34 cellular contexts compared by ENCODE assay signal in the genomic region with DNA sequence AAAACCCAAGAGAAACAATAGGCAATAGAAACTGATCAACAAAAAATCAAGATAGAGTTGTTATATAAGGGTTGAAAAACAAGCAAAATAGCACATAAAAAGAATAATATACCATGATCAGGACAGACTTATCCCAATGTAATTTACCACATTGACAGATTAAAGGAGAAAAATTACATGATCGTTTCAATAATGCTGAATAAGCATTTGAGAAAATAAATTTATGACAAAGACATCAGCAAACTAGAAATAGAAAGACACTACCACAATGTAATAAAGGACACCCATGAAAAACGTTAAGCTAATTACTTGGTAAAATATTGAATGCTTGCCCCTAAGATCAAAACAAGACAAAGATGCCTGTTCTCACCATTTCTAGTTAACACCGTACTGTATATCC.
"Had no signal": no experiment of that assay in that cellular context is flagged by ENCODE, and none has a peak within 500 bp of the region (broad histone marks: within the 10 kb centered on the region; RNA-seq: fewer than 3 reads in every experiment).

No MANE protein-coding gene starts in this region.

- FAIRE-seq: endometrium, frontal cortex had no signal

- H3K36me3 ChIP-seq: adrenal gland, breast epithelium, cardiac muscle cell, colonic mucosa had no signal

- H3K27me3 ChIP-seq: cardiac muscle cell, colonic mucosa had no signal

- H3K4me3 Mint-ChIP-seq: activated CD4-positive, alpha-beta memory T cell treated with anti-CD3 and anti-CD28 coated beads for 36 hours; activated CD4-positive, alpha-beta T cell treated with anti-CD3 and anti-CD28 coated beads for 36 hours; activated CD4-positive, alpha-beta T cell treated with anti-CD3 and anti-CD28 coated beads, Interleukin-2, amount 10 ng/mL, durations not matched to agents 24 days and 14 days; activated CD8-positive, alpha-beta memory T cell treated with anti-CD3 and anti-CD28 coated beads, Interleukin-2, amount 10 ng/mL, durations not matched to agents 7 days and 5 days; activated CD8-positive, alpha-beta T cell treated with anti-CD3 and anti-CD28 coated beads, Interleukin-2, amount 10 ng/mL, durations not matched to agents 7 days and 5 days; activated naive CD4-positive, alpha-beta T cell treated with anti-CD3 and anti-CD28 coated beads for 36 hours; activated naive CD4-positive, alpha-beta T cell treated with anti-CD3 and anti-CD28 coated beads, Interleukin-2, amount 50 U/mL, for 24 hours; activated naive CD8-positive, alpha-beta T cell treated with anti-CD3 and anti-CD28 coated beads for 36 hours; activated naive CD8-positive, alpha-beta T cell treated with anti-CD3 and anti-CD28 coated beads, Interleukin-2, amount 50 U/mL, for 24 hours; activated T-helper 1 cell treated with anti-CD3 and anti-CD28 coated beads, Interleukin-12 subunit alpha, Interleukin-12 subunit beta, Interleukin-2, Interleukin-4 antibody, amounts not matched to agents 30 ng/mL and 10 ng/mL and 1 ng/mL, durations not matched to agents 14 hours and 24 hours and 36 hours; brain; T-helper 17 cell; T-helper 2 cell treated with Interferon-gamma antibody and Interleukin-4, amounts not matched to agents 5 μg/mL and 100 μg/mL, for 36 hours had no signal

- ATAC-seq: activated CD4-positive, alpha-beta T cell treated with anti-CD3 and anti-CD28 coated beads for 36 hours; activated CD8-positive, alpha-beta memory T cell treated with anti-CD3 and anti-CD28 coated beads, Interleukin-2, amount 10 ng/mL, durations not matched to agents 7 days and 5 days; activated CD8-positive, alpha-beta T cell treated with anti-CD3 and anti-CD28 coated beads, Interleukin-2, amount 10 ng/mL, durations not matched to agents 7 days and 5 days; activated naive CD8-positive, alpha-beta T cell treated with anti-CD3 and anti-CD28 coated beads, Interleukin-2, amount 50 U/mL, for 24 hours; esophagus mucosa; T-helper 17 cell had no signal

- H3K27ac ChIP-seq: adrenal gland, breast epithelium, cardiac muscle cell, colonic mucosa had no signal

- H3K27me3 Mint-ChIP-seq: activated CD4-positive, alpha-beta memory T cell treated with anti-CD3 and anti-CD28 coated beads for 36 hours; activated CD4-positive, alpha-beta T cell treated with anti-CD3 and anti-CD28 coated beads for 36 hours; activated CD4-positive, alpha-beta T cell treated with anti-CD3 and anti-CD28 coated beads, Interleukin-2, amount 10 ng/mL, durations not matched to agents 24 days and 14 days; activated CD8-positive, alpha-beta memory T cell treated with anti-CD3 and anti-CD28 coated beads, Interleukin-2, amount 10 ng/mL, durations not matched to agents 7 days and 5 days; activated naive CD4-positive, alpha-beta T cell treated with anti-CD3 and anti-CD28 coated beads, Interleukin-2, amount 50 U/mL, for 24 hours; activated naive CD8-positive, alpha-beta T cell treated with anti-CD3 and anti-CD28 coated beads for 36 hours; activated naive CD8-positive, alpha-beta T cell treated with anti-CD3 and anti-CD28 coated beads, Interleukin-2, amount 50 U/mL, for 24 hours; brain; T-helper 17 cell had no signal

- H3K9me3 ChIP-seq: adrenal gland, breast epithelium, colonic mucosa had no signal

- H3K4me3 ChIP-seq: adrenal gland, breast epithelium, cardiac muscle cell, colonic mucosa had no signal

- H3K9me3 Mint-ChIP-seq: activated CD4-positive, alpha-beta T cell treated with anti-CD3 and anti-CD28 coated beads, Interleukin-2, amount 10 ng/mL, durations not matched to agents 24 days and 14 days; activated naive CD4-positive, alpha-beta T cell treated with anti-CD3 and anti-CD28 coated beads for 36 hours; activated naive CD4-positive, alpha-beta T cell treated with anti-CD3 and anti-CD28 coated beads, Interleukin-2, amount 50 U/mL, for 24 hours; activated naive CD8-positive, alpha-beta T cell treated with anti-CD3 and anti-CD28 coated beads, Interleukin-2, amount 50 U/mL, for 24 hours had no signal

- H3K27ac Mint-ChIP-seq: activated CD4-positive, alpha-beta memory T cell treated with anti-CD3 and anti-CD28 coated beads for 36 hours; activated CD4-positive, alpha-beta T cell treated with anti-CD3 and anti-CD28 coated beads for 36 hours; activated CD4-positive, alpha-beta T cell treated with anti-CD3 and anti-CD28 coated beads, Interleukin-2, amount 10 ng/mL, durations not matched to agents 24 days and 14 days; activated CD8-positive, alpha-beta memory T cell treated with anti-CD3 and anti-CD28 coated beads, Interleukin-2, amount 10 ng/mL, durations not matched to agents 7 days and 5 days; activated CD8-positive, alpha-beta T cell treated with anti-CD3 and anti-CD28 coated beads, Interleukin-2, amount 10 ng/mL, durations not matched to agents 7 days and 5 days; activated naive CD4-positive, alpha-beta T cell treated with anti-CD3 and anti-CD28 coated beads for 36 hours; activated naive CD4-positive, alpha-beta T cell treated with anti-CD3 and anti-CD28 coated beads, Interleukin-2, amount 50 U/mL, for 24 hours; activated naive CD8-positive, alpha-beta T cell treated with anti-CD3 and anti-CD28 coated beads for 36 hours; activated naive CD8-positive, alpha-beta T cell treated with anti-CD3 and anti-CD28 coated beads, Interleukin-2, amount 50 U/mL, for 24 hours; activated T-helper 1 cell treated with anti-CD3 and anti-CD28 coated beads, Interleukin-12 subunit alpha, Interleukin-12 subunit beta, Interleukin-2, Interleukin-4 antibody, amounts not matched to agents 30 ng/mL and 10 ng/mL and 1 ng/mL, durations not matched to agents 14 hours and 24 hours and 36 hours; activated T-helper 2 cell treated with anti-CD3 and anti-CD28 coated beads, Interferon-gamma antibody, Interleukin-2, Interleukin-4, amounts not matched to agents 10 μg/mL and 5 μg/mL and 100 μg/mL, durations not matched to agents 14 hours and 24 hours and 36 hours; T-helper 17 cell; T-helper 2 cell treated with Interferon-gamma antibody and Interleukin-4, amounts not matched to agents 5 μg/mL and 100 μg/mL, for 36 hours had no signal

- DNase-seq: activated CD4-positive, alpha-beta memory T cell treated with anti-CD3 and anti-CD28 coated beads for 36 hours; activated CD4-positive, alpha-beta T cell treated with anti-CD3 and anti-CD28 coated beads for 36 hours; activated CD4-positive, alpha-beta T cell treated with anti-CD3 and anti-CD28 coated beads, Interleukin-2, amount 10 ng/mL, durations not matched to agents 24 days and 14 days; activated CD4-positive, CD25-positive, alpha-beta regulatory T cell; activated CD4-positive, CD25-positive, alpha-beta regulatory T cell treated with anti-CD3 and anti-CD28 coated beads, Interleukin-2, amount 50 U/mL, for 72 hours; activated CD8-positive, alpha-beta memory T cell treated with anti-CD3 and anti-CD28 coated beads, Interleukin-2, amount 10 ng/mL, durations not matched to agents 7 days and 5 days; activated CD8-positive, alpha-beta memory T cell treated with anti-CD3 and anti-CD28 coated beads, Interleukin-2, amount 50 U/mL, for 4 hours; activated CD8-positive, alpha-beta T cell treated with anti-CD3 and anti-CD28 coated beads, Interleukin-2, amount 10 ng/mL, durations not matched to agents 7 days and 5 days; activated effector memory CD4-positive, alpha-beta T cell treated with anti-CD3 and anti-CD28 coated beads, Interleukin-2, amount 50 U/mL, for 16 hours; activated naive CD4-positive, alpha-beta T cell treated with anti-CD3 and anti-CD28 coated beads for 36 hours; activated naive CD8-positive, alpha-beta T cell treated with anti-CD3 and anti-CD28 coated beads for 36 hours; activated naive CD8-positive, alpha-beta T cell treated with anti-CD3 and anti-CD28 coated beads, Interleukin-2, amount 50 U/mL, for 24 hours; activated T-cell treated with anti-CD3 and anti-CD28 coated beads, Interleukin-2, amount 50 U/mL, for 1 hour; activated T-cell treated with anti-CD3 and anti-CD28 coated beads, Interleukin-2, amount 50 U/mL, for 48 hours; adrenal gland; amygdala; aorta; central memory CD4-positive, alpha-beta T cell; cerebellar nuclear complex; colonic mucosa; effector CD8-positive, alpha-beta T cell; foreskin fibroblast; head of caudate nucleus; T-helper 17 cell had no signal

- H3K4me1 ChIP-seq: adrenal gland, breast epithelium, colonic mucosa had no signal

- H3K4me1 Mint-ChIP-seq: activated CD4-positive, alpha-beta T cell treated with anti-CD3 and anti-CD28 coated beads for 36 hours; activated CD4-positive, alpha-beta T cell treated with anti-CD3 and anti-CD28 coated beads, Interleukin-2, amount 10 ng/mL, durations not matched to agents 24 days and 14 days; activated naive CD4-positive, alpha-beta T cell treated with anti-CD3 and anti-CD28 coated beads, Interleukin-2, amount 50 U/mL, for 24 hours; activated naive CD8-positive, alpha-beta T cell treated with anti-CD3 and anti-CD28 coated beads for 36 hours; activated naive CD8-positive, alpha-beta T cell treated with anti-CD3 and anti-CD28 coated beads, Interleukin-2, amount 50 U/mL, for 24 hours; brain had no signal
